Comparison of ENCODE assay signal across 1 cellular context in the genomic region with DNA sequence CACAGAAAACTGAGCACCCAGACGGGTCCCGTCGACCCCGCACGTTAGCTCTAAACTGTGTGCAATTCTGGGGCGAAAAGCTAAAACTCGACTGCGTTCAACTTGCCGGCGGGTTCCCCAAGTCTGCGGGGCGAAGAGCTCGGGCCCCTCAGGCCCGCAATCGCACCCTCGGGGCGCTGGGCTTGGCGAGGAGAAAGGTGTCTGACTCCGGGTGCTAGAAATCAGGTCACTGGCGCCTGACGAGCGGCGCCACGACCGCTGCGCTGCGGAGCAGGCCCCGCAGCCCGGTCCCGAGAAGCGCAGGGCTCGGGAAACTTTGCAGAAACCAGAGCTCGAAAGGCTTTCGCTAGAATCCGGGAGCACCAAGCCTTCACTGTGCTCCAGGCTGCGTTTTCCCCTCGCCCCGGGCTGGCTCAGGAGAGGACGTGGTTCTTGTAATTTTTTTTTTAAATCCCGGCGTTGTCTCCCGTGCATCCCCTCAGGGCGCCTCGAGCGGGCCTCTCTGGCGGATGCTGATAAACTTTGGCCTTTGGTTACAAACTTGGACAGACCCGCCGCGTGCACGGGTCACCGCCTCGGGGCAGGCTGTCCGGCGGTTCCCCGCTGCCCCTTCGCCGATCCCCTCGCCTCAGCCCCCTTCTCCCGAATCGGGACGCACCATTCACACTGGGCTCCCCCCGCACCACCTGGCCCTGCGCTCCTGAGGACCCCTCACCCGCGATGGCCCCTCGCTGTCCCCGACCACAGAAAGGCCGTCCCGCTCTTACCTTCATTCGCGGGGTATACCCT.
TF ChIP-seq lines count a peak whose summit lies in the region.

No MANE protein-coding gene starts in this region.

TF ChIP-seq in HEK293, 187 proteins besides CTCF, POLR2A, EP300 and RAD21 (continued from another document):
- TF ChIP-seq PBX3 (CRISPR knock-in tag; IDR thresholded peaks at IDR 0.05) (0 out of 2 replicates have a peak, but pooled peaks have one; percentile 9), KLF1 (tag by site-specific recombination; IDR thresholded peaks at IDR 0.05) (no peak), ZNF2 (tag by site-specific recombination; IDR thresholded peaks at IDR 0.05) (peak; percentile 44; the same call in 1 of the 2 replicates), REST (tag by site-specific recombination; IDR thresholded peaks at IDR 0.05) (0 out of 2 replicates have a peak, but pooled peaks have one; percentile 18)
